19 cellular contexts compared by ENCODE assay signal in the genomic region with DNA sequence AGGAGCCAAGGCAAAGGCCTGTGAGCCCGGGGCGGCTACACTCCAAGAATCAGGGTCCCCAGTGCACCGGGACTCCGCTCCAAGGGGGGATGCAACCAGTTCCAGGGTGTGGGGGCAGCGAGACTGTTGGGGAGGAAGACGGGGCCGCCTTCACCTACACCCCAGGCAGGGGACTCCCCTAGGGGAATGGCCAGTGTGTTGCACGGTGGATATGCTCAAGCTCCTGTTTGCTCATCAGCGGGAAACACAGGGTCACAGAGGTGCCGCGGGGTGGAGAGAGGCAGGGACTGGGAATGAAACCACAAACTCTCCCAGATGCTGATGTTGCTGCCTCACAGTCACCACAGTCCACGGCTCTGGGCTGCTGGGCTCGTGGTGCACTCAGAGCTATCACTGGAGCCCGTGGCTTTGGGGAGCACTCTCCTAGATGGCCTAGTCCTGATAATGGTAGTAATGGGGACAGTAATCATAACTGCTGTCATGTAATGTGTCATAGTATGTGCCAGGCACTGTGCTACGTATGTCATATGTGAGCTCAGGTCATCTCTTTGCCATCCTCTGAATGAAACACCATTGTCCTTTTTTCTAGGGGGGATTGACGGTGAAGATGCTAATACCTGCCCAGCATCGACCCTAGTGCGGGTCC. TPM values are rescaled to one million over a fixed set of nuclear protein-coding genes. Genes with fewer than 3 reads are reported as not detected.
"Had no signal": no experiment of that assay in that cellular context is flagged by ENCODE, and none has a peak within 500 bp of the region (broad histone marks: within the 10 kb centered on the region; RNA-seq: fewer than 3 reads in every experiment).

No MANE protein-coding gene starts in this region.

RNA-seq across cellular contexts. Expression of a gene that starts 5.2 kb away (rescaled TPM):
- total RNA-seq: naive thymus-derived CD8-positive, alpha-beta T cell; natural killer cell treated with Interleukin-12 subunit alpha and Interleukin-12 subunit beta and Interleukin-15 and Interleukin-18, amount 100 ng/mL, for 72 hours; omental fat pad; ovary; progenitor cell of endocrine pancreas; psoas muscle; renal cortical epithelial cell; right cardiac atrium; sigmoid colon; skeletal muscle tissue; stomach; subcutaneous adipose tissue; temporal lobe; thoracic aorta; thyroid gland; upper lobe of left lung; ureter; uterus had no signal
- polyA plus RNA-seq: naive thymus-derived CD8-positive, alpha-beta T cell; ovary; right cardiac atrium; sigmoid colon; small intestine; stomach had no signal
